ENCODE assay signal across 19 cellular contexts in the genomic region with DNA sequence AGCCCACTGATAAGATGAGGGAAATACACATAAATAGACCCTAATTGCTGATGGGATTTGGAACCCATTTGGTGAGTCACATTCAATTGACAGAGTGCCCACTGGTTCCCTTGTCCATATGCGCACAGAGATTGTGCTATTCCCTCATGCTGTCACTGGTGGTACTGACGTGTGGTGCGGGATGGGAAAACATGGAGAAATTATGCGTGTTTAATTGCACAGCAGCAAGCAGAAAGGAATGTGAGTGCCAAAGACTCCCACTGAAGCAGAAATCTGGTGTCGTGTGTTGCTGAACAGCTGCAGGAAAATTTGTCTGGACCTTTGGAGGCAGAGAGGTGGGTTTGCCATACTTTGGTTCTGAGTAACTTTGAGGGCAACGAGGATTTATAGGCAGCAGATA.
"Had no signal": no experiment of that assay in that cellular context is flagged by ENCODE, and none has a peak within 500 bp of the region (broad histone marks: within the 10 kb centered on the region; RNA-seq: fewer than 3 reads in every experiment).

No MANE protein-coding gene starts in this region.

- H3K27ac ChIP-seq: adrenal gland, foreskin keratinocyte, neutrophil had no signal

- H3K4me1 Mint-ChIP-seq: activated CD4-positive, alpha-beta T cell treated with anti-CD3 and anti-CD28 coated beads, Interleukin-2, amount 10 ng/mL, durations not matched to agents 7 days and 5 days; naive B cell had no signal

- H3K4me3 Mint-ChIP-seq: activated CD4-positive, alpha-beta T cell treated with anti-CD3 and anti-CD28 coated beads, Interleukin-2, amount 10 ng/mL, durations not matched to agents 7 days and 5 days; endodermal cell; naive B cell; T-helper 1 cell treated with Interleukin-12 subunit alpha and Interleukin-12 subunit beta and Interleukin-4 antibody, amounts not matched to agents 30 μg/mL and 1 μg/mL, for 36 hours had no signal

- H3K36me3 Mint-ChIP-seq: naive B cell had no signal

- ATAC-seq: foreskin keratinocyte, left ventricle myocardium superior had no signal

- H3K4me1 ChIP-seq: adrenal gland, foreskin keratinocyte, uterus had no signal

- H3K27ac Mint-ChIP-seq: activated CD4-positive, alpha-beta T cell treated with anti-CD3 and anti-CD28 coated beads, Interleukin-2, amount 10 ng/mL, durations not matched to agents 7 days and 5 days; activated T-helper 2 cell treated with anti-CD3 and anti-CD28 coated beads, Interferon-gamma antibody, Interleukin-2, Interleukin-4, amounts not matched to agents 10 μg/mL and 5 μg/mL and 100 μg/mL, durations not matched to agents 14 hours and 24 hours and 36 hours; endodermal cell; naive B cell; T-helper 1 cell treated with Interleukin-12 subunit alpha and Interleukin-12 subunit beta and Interleukin-4 antibody, amounts not matched to agents 30 μg/mL and 1 μg/mL, for 36 hours had no signal

- H3K36me3 ChIP-seq: adrenal gland, neutrophil, right atrium auricular region, uterus had no signal

- H3K4me3 ChIP-seq: adrenal gland, right atrium auricular region, uterus had no signal

- H3K9me3 Mint-ChIP-seq: activated CD4-positive, alpha-beta T cell treated with anti-CD3 and anti-CD28 coated beads, Interleukin-2, amount 10 ng/mL, durations not matched to agents 7 days and 5 days; activated T-helper 2 cell treated with anti-CD3 and anti-CD28 coated beads, Interferon-gamma antibody, Interleukin-2, Interleukin-4, amounts not matched to agents 10 μg/mL and 5 μg/mL and 100 μg/mL, durations not matched to agents 14 hours and 24 hours and 36 hours; naive B cell; T-helper 1 cell treated with Interleukin-12 subunit alpha and Interleukin-12 subunit beta and Interleukin-4 antibody, amounts not matched to agents 30 μg/mL and 1 μg/mL, for 36 hours had no signal

- H3K9me3 ChIP-seq: adrenal gland, neutrophil, right atrium auricular region, uterus had no signal

- DNase-seq: activated CD4-positive, alpha-beta T cell treated with anti-CD3 and anti-CD28 coated beads, Interleukin-2, amount 10 ng/mL, durations not matched to agents 7 days and 5 days; activated CD4-positive, CD25-positive, alpha-beta regulatory T cell; activated CD8-positive, alpha-beta memory T cell treated with anti-CD3 and anti-CD28 coated beads for 24 hours; activated naive CD4-positive, alpha-beta T cell treated with anti-CD3 and anti-CD28 coated beads, Interleukin-2, amount 50 U/mL, for 16 hours; adrenal gland; cerebellar nuclear complex; endodermal cell; erythroblast; foreskin keratinocyte; head of caudate nucleus; left ventricle myocardium superior; naive B cell; posterior cingulate gyrus; small intestine; uterus had no signal

- H3K27me3 ChIP-seq: foreskin keratinocyte, neutrophil, right atrium auricular region, uterus had no signal
